In genomic region chr10:103359493-103359892, GRCh38 we compare ENCODE assay signal across 8 cellular contexts. TPM values are rescaled to one million over a fixed set of nuclear protein-coding genes. Genes with fewer than 3 reads are reported as not detected.
DNase-seq lines count a peak whose midpoint lies in the region; ATAC-seq, FAIRE-seq and TF ChIP-seq lines count a peak whose summit lies in the region.
"Not testable (repeated sequence)": the region's sequence is repeated elsewhere in the genome, so short reads cannot be mapped to it uniquely, and the experiment has no call there.

No MANE protein-coding gene starts in this region.

- not testable (repeated sequence) for H3K27ac ChIP-seq in A549; HEK293 (ENCODE audit: extremely low read depth, low read depth, low read length); small intestine (ENCODE audit: low read depth in 1 of 2, low read length in 1 of 2); upper lobe of right lung
- 0 out of 2 replicates have a peak overlapping the region, but pooled peaks have one; percentile 15 for H3K27ac ChIP-seq in HL-60 (replicated peaks)

- not testable (repeated sequence) for TF ChIP-seq RAD21 in A549 (conservative IDR thresholded peaks at IDR 0.05 in 1 of 2, IDR thresholded peaks at IDR 0.05 in 1 of 2)

- not testable (repeated sequence) for TF ChIP-seq CTCF in A549 (IDR thresholded peaks at IDR 0.05); HEK293 (tag by site-specific recombination; IDR thresholded peaks at IDR 0.05); HL-60 (IDR thresholded peaks at IDR 0.05; ENCODE audit: insufficient read depth, low read length); upper lobe of right lung (IDR thresholded peaks at IDR 0.05)

- not testable (repeated sequence) for H3K27me3 ChIP-seq in HL-60 (ENCODE audit: insufficient read depth, poor library complexity, severe bottlenecking); small intestine (ENCODE audit: control insufficient read depth in 2 of 2, insufficient read depth in 2 of 2, low read length in 2 of 2); upper lobe of right lung

- not testable (repeated sequence) for H3K4me3 ChIP-seq in A549; HEK293 (ENCODE audit: low read depth, low read length); HL-60 (replicated peaks; ENCODE audit: insufficient read depth, low read length); small intestine (ENCODE audit: low read depth in 1 of 2, low read length in 2 of 2); upper lobe of right lung

- H3K36me3 ChIP-seq in HEK293 (ENCODE audit: control insufficient read depth in 2 of 2, insufficient read depth in 1 of 2, low read length in 2 of 2); small intestine (ENCODE audit: control insufficient read depth in 2 of 2, insufficient read depth in 2 of 2, low read length in 2 of 2); upper lobe of right lung: not testable (repeated sequence)

- not testable (repeated sequence) for FAIRE-seq in A549 (lab: Jason Lieb, UNC); small intestine (lab: Jason Lieb, UNC)

- intact Hi-C loops in left colon (cut with DNase I, micrococcal nuclease); upper lobe of right lung (cut with DNase I): not testable (repeated sequence)

- not testable (repeated sequence) for ATAC-seq in A549, left lobe of liver, upper lobe of right lung
- peak; percentile 46 for ATAC-seq in left colon

- CTCF ChIA-PET in A549 (lab: Yijun Ruan, JAX) (interaction anchor here (0.6 kb wide), 1 partner anchor 35 kb away, joined by 3 read pairs; no protein-coding TSS in a partner anchor), HEK293 (lab: Yijun Ruan, JAX) (interaction anchor here (0.6 kb wide), 1 partner anchor 184 kb away, joined by 4 read pairs; no protein-coding TSS in a partner anchor)

- POLR2A ChIA-PET in A549 (lab: Yijun Ruan, JAX); HEK293 (lab: Yijun Ruan, JAX): not testable (repeated sequence)

- TF ChIP-seq POLR2A in A549 (IDR thresholded peaks at IDR 0.05; ENCODE audit: low read length) = not testable (repeated sequence)

- H3K4me2 ChIP-seq in A549 = not testable (repeated sequence)

- not testable (repeated sequence) for H3K9me3 ChIP-seq in A549; HEK293 (ENCODE audit: control insufficient read depth, insufficient read depth, low read depth, low read length); small intestine (ENCODE audit: control insufficient read depth, low read depth); upper lobe of right lung

- WGBS in A549 (ENCODE audit: missing lambda C conversion rate) = 93% methylated on average over 4 of the region's 4 CpGs
- 83 to 96% (median 85%) methylated on average over 4 of the region's 4 CpGs for WGBS in small intestine, 3 donors

- DNase-seq in A549 (ENCODE audit: low read depth in 1 of 2, low spot score in 1 of 2); HL-60 (ENCODE audit: low read depth in 1 of 2, low spot score in 1 of 2); left colon: not testable (repeated sequence)
- DNase-seq in DMS53 (lab: John Stamatoyannopoulos, UW) (peak; percentile 33), left lobe of liver (ENCODE audit: low spot score) (peak; percentile 21), small intestine (peak; percentile 5), upper lobe of right lung (peak; percentile 12)

- TF ChIP-seq EP300 in A549 (IDR thresholded peaks at IDR 0.05) = not testable (repeated sequence)

- not testable (repeated sequence) for H3K4me1 ChIP-seq in A549; HEK293 (ENCODE audit: control insufficient read depth, insufficient read depth, low read length); small intestine (ENCODE audit: control insufficient read depth in 2 of 2, insufficient read depth in 1 of 2, low read depth in 1 of 2, low read length in 1 of 2); upper lobe of right lung

TF ChIP-seq in A549, 52 proteins besides CTCF, POLR2A, EP300 and RAD21:
- peak; percentile 86 for TF ChIP-seq ZC3H11A (IDR thresholded peaks at IDR 0.05)
TF ChIP-seq in A549: peak in this region for 1; not testable (repeated sequence) for 51.

TF ChIP-seq in HEK293, 187 proteins besides CTCF, POLR2A, EP300 and RAD21 (continues in another document):
- TF ChIP-seq ZNF558 (tag by site-specific recombination; IDR thresholded peaks at IDR 0.05) (peak; percentile 88), AEBP2 (tag by site-specific recombination; IDR thresholded peaks at IDR 0.05; ENCODE audit: borderline replicate concordance) (peak; percentile 75; the same call in 1 of the 2 replicates), ZNF777 (tag by site-specific recombination; IDR thresholded peaks at IDR 0.05; ENCODE audit: borderline replicate concordance) (0 out of 2 replicates have a peak, but pooled peaks have one; percentile 14), ZNF138 (tag by site-specific recombination; IDR thresholded peaks at IDR 0.05; ENCODE audit: borderline replicate concordance) (peak; percentile 69; the same call in 1 of the 2 replicates), ZNF426 (tag by site-specific recombination; IDR thresholded peaks at IDR 0.05) (peak; percentile 97), ZBTB8A (tag by site-specific recombination; IDR thresholded peaks at IDR 0.05) (peak; percentile 86), ZSCAN23 (tag by site-specific recombination; IDR thresholded peaks at IDR 0.05) (peak; percentile 47; the same call in 1 of the 2 replicates), ZNF394 (tag by site-specific recombination; IDR thresholded peaks at IDR 0.05; ENCODE audit: borderline replicate concordance) (peak; percentile 96), GLI2 (tag by site-specific recombination; IDR thresholded peaks at IDR 0.05; ENCODE audit: borderline replicate concordance, low read depth) (peak; percentile 39; the same call in 1 of the 2 replicates), ZFP3 (tag by site-specific recombination; IDR thresholded peaks at IDR 0.05; ENCODE audit: low read depth) (peak; percentile 59; the same call in 1 of the 2 replicates), ZNF654 (tag by site-specific recombination; IDR thresholded peaks at IDR 0.05; ENCODE audit: low read depth) (peak; percentile 51)

RNA-seq across cellular contexts. Expression of gene TAF5, which starts 8.3 kb away (rescaled TPM):
- 4.1 and 5.3 TPM in 2 replicates for polyA plus RNA-seq in A549 (2011; rRNA removed)
- polyA plus RNA-seq in A549 (2012; cell fraction: cytosol; rRNA removed) = 1.6 and 2.0 TPM in 2 replicates
- polyA plus RNA-seq in A549 (2012; cell fraction: nucleus; rRNA removed) = 1.5 and 2.1 TPM in 2 replicates
- polyA plus RNA-seq in A549 (2017; fragmentation: RNase III; extraction: RNeasy Plus Mini Kit Qiagen cat#74134 plus additional on column Dnase treatment) = 3.6 to 4.1 TPM (median 3.9 TPM) in 3 replicates
- 2.9 and 3.1 TPM in 2 replicates for polyA minus RNA-seq in A549 (2011; rRNA and poly(A)+ RNA removed)
- total RNA-seq in left colon = 1 to 10 TPM; 4.3 to 4.5 TPM
- total RNA-seq in left lobe of liver = 2.1 TPM
- 1 to 10 TPM; 2.7 to 3.4 (median 3.3) TPM for polyA plus RNA-seq in small intestine
- total RNA-seq in upper lobe of right lung = 4.1 TPM

RNA-seq across cellular contexts. Expression of gene PCGF6, which starts 8.6 kb away (rescaled TPM):
- polyA plus RNA-seq in A549 (2011; rRNA removed) (11.8 and 17.6 TPM in 2 replicates), A549 (2017; fragmentation: RNase III; extraction: RNeasy Plus Mini Kit Qiagen cat#74134 plus additional on column Dnase treatment) (11.3 to 13.6 TPM (median 11.8 TPM) in 3 replicates), small intestine (1 to 10 TPM; 5.9 to 7.1 (median 6.0) TPM)
- 6.0 and 6.3 TPM in 2 replicates for polyA plus RNA-seq in A549 (2012; cell fraction: cytosol; rRNA removed)
- 2.8 and 3.1 TPM in 2 replicates for polyA plus RNA-seq in A549 (2012; cell fraction: nucleus; rRNA removed)
- polyA minus RNA-seq in A549 (2011; rRNA and poly(A)+ RNA removed) = 2.8 and 4.0 TPM in 2 replicates
- total RNA-seq in left colon (1 to 10 TPM; 6.5 to 6.7 TPM), left lobe of liver (7.6 TPM), upper lobe of right lung (5.5 TPM)

RNA-seq across cellular contexts. Expression of gene ATP5MK, which starts 36.8 kb away (rescaled TPM):
- 492 and 504 TPM in 2 replicates for polyA plus RNA-seq in A549 (2011; rRNA removed)
- polyA plus RNA-seq in A549 (2012; cell fraction: cytosol; rRNA removed) = 238 and 292 TPM in 2 replicates
- polyA plus RNA-seq in A549 (2012; cell fraction: nucleus; rRNA removed) = 66.0 and 191 TPM in 2 replicates
- 648 to 682 TPM (median 679 TPM) in 3 replicates for polyA plus RNA-seq in A549 (2017; fragmentation: RNase III; extraction: RNeasy Plus Mini Kit Qiagen cat#74134 plus additional on column Dnase treatment)
- 16.4 and 23.4 TPM in 2 replicates for polyA minus RNA-seq in A549 (2011; rRNA and poly(A)+ RNA removed)
- 100 to 1,000 TPM; 480 to 668 TPM for total RNA-seq in left colon
- 154 TPM for total RNA-seq in left lobe of liver
- 1,000 to 10,000 TPM in 2 of 3 donors, 100 to 1,000 TPM in 1; 975 to 1,935 (median 1,087) TPM for polyA plus RNA-seq in small intestine
- total RNA-seq in upper lobe of right lung = 206 TPM

RNA-seq across cellular contexts. Expression of gene PDCD11, which starts 36.9 kb away (rescaled TPM):
- polyA plus RNA-seq in A549 (2011; rRNA removed) (32.6 and 37.5 TPM in 2 replicates), A549 (2017; fragmentation: RNase III; extraction: RNeasy Plus Mini Kit Qiagen cat#74134 plus additional on column Dnase treatment) (23.5 to 30.8 TPM (median 26.2 TPM) in 3 replicates), small intestine (10 to 100 TPM in 1 of 3 donors, 1 to 10 TPM in 2; 5.9 to 17.4 (median 9.2) TPM)
- 20.3 and 21.3 TPM in 2 replicates for polyA plus RNA-seq in A549 (2012; cell fraction: cytosol; rRNA removed)
- polyA plus RNA-seq in A549 (2012; cell fraction: nucleus; rRNA removed) = 58.3 and 59.8 TPM in 2 replicates
- polyA minus RNA-seq in A549 (2011; rRNA and poly(A)+ RNA removed) = 81.2 and 88.2 TPM in 2 replicates
- total RNA-seq in left colon (10 to 100 TPM; 17.9 to 26.3 TPM), left lobe of liver (9.0 TPM), upper lobe of right lung (25.1 TPM)
